In the genomic region with DNA sequence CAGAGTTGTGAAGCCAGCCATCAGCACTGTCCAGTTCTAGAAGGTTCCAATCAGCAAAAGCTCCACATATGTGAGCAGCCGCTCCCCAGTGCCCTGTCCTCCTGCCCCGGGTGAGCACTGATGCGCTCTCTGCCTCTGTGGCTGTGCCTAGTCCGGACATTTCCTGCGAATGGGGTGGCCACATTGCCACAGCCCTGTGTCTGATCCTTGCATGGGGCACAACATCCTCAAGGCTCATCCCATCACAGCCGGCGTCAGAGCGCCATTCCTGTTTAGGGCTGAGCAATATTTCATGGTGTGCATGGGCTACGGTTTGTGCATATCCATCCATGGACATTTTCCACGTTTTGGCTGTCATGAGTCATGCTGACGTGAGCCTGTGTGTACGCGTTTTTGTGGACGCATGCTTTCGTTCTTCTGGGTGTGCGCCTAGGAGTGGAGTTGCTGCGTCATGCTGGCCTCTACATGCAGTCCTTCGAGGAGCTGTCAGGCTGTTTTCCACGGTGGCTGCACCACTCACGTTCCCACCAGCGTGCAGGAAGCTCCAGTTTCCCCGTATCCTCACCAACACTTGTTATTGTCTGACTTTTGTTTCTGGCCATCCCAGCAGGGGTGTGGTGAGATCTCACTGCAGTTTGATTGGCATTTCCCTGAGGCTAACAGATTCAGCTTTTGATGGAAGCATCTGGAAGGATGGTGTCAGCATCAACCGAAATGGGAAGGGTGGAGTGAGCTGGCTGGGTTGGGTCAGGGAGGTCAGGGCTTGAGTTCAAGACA, we compare ENCODE assay signal across 1 cellular context.
TF ChIP-seq lines count a peak whose summit lies in the region.

No MANE protein-coding gene starts in this region.

TF ChIP-seq in K562, 482 proteins besides CTCF, POLR2A, EP300 and RAD21:
- TF ChIP-seq MTA1 (IDR thresholded peaks at IDR 0.05; ENCODE audit: borderline replicate concordance) (no peak), CREM (IDR thresholded peaks at IDR 0.05; ENCODE audit: low read depth) (peak; percentile 38; the same call in 1 of the 2 replicates), ZNF77 (CRISPR knock-in tag; IDR thresholded peaks at IDR 0.05) (no peak), TFAM (CRISPR knock-in tag; conservative IDR thresholded peaks at IDR 0.05) (no peak), CTBP1 (IDR thresholded peaks at IDR 0.05; ENCODE audit: borderline replicate concordance) (no peak), SFPQ (IDR thresholded peaks at IDR 0.05; ENCODE audit: low read depth, low read length) (no peak), KDM1A (IDR thresholded peaks at IDR 0.05) (peak in 1 of 2 experiments; percentile 25; a peak in 1 of 4 replicates), ZNF184 (CRISPR knock-in tag; IDR thresholded peaks at IDR 0.05) (peak; percentile 96), ZNF311 (CRISPR knock-in tag; IDR thresholded peaks at IDR 0.05) (no peak), GTF3C2 (IDR thresholded peaks at IDR 0.05; ENCODE audit: borderline replicate concordance, extremely low read depth, insufficient read length) (no peak), C11orf30 (IDR thresholded peaks at IDR 0.05; ENCODE audit: low read depth) (peak; percentile 16; the same call in 1 of the 2 replicates), CBX3 (IDR thresholded peaks at IDR 0.05; ENCODE audit: borderline replicate concordance in 1 of 2, low read length in 2 of 2) (peak in 1 of 2 experiments; percentile 78; a peak in 2 of 3 replicates), ZKSCAN3 (CRISPR knock-in tag; IDR thresholded peaks at IDR 0.05) (no peak), CREB3 (tag; conservative IDR thresholded peaks at IDR 0.05; ENCODE audit: low read depth) (no peak), ARID2 (IDR thresholded peaks at IDR 0.05) (no peak), TOE1 (IDR thresholded peaks at IDR 0.05; ENCODE audit: borderline replicate concordance) (no peak), TOE1 (CRISPR knock-in tag; IDR thresholded peaks at IDR 0.05; ENCODE audit: borderline replicate concordance, low read depth) (no peak), ZNF133 (CRISPR knock-in tag; IDR thresholded peaks at IDR 0.05) (no peak), EP400 (IDR thresholded peaks at IDR 0.05) (no peak), ZNF316 (IDR thresholded peaks at IDR 0.05) (peak; percentile 16; the same call in 1 of the 2 replicates), HES1 (IDR thresholded peaks at IDR 0.05; ENCODE audit: low read depth) (no peak), TRIM28 (IDR thresholded peaks at IDR 0.05) (0 out of 2 replicates have a peak, but pooled peaks have one; percentile 33), ZKSCAN8 (CRISPR knock-in tag; IDR thresholded peaks at IDR 0.05) (no peak), FOXA1 (IDR thresholded peaks at IDR 0.05; ENCODE audit: borderline replicate concordance) (no peak), L3MBTL2 (IDR thresholded peaks at IDR 0.05) (no peak), ZBTB34 (CRISPR knock-in tag; IDR thresholded peaks at IDR 0.05) (no peak), SRSF3 (IDR thresholded peaks at IDR 0.05; ENCODE audit: insufficient read depth, low read length) (no peak), WHSC1 (IDR thresholded peaks at IDR 0.05; ENCODE audit: low read length) (no peak), NR4A1 (CRISPR knock-in tag; IDR thresholded peaks at IDR 0.05) (no peak), NR4A1 (tag; IDR thresholded peaks at IDR 0.05) (no peak), RBM39 (optimal IDR thresholded peaks at IDR 0.05; ENCODE audit: low read depth, low read length) (no peak), MECOM (CRISPR knock-in tag; IDR thresholded peaks at IDR 0.05) (no peak), FOXP4 (CRISPR knock-in tag; IDR thresholded peaks at IDR 0.05; ENCODE audit: borderline replicate concordance) (no peak)
- TF ChIP-seq, protein P1, sequence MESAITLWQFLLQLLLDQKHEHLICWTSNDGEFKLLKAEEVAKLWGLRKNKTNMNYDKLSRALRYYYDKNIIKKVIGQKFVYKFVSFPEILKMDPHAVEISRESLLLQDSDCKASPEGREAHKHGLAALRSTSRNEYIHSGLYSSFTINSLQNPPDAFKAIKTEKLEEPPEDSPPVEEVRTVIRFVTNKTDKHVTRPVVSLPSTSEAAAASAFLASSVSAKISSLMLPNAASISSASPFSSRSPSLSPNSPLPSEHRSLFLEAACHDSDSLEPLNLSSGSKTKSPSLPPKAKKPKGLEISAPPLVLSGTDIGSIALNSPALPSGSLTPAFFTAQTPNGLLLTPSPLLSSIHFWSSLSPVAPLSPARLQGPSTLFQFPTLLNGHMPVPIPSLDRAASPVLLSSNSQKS (CRISPR knock-in tag; IDR thresholded peaks at IDR 0.05) = no peak
